In the genomic region with DNA sequence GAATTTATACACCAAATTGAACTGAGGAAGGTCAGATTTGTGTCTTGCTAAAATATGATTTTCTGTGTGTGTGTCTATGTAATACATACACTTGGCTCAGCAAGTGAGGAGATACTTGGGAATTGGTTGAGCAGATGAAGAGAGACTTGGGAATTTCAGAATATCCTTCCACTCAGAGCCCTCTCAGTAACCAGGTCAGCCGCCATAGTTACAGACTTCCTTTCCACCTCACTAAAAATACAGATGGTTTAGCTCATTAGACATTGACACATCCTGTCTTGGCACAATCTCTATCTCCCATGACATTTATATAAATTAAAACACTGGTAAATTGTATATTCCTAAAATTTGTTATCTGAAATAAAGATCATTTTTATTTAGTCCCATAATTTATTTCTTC, we compare ENCODE assay signal across 19 cellular contexts. TPM values are rescaled to one million over a fixed set of nuclear protein-coding genes. Genes with fewer than 3 reads are reported as not detected.
DNase-seq lines count a peak whose midpoint lies in the region; ATAC-seq and TF ChIP-seq lines count a peak whose summit lies in the region.
"Had no signal": no experiment of that assay in that cellular context is flagged by ENCODE, and none has a peak within 500 bp of the region (broad histone marks: within the 10 kb centered on the region; RNA-seq: fewer than 3 reads in every experiment).

No MANE protein-coding gene starts in this region.

- H3K27ac Mint-ChIP-seq in endothelial cell (ENCODE audit: unreplicated experiment) (peak overlapping the region; percentile 75), mesothelial cell of epicardium (peak overlapping the region; percentile 74)
- H3K27ac Mint-ChIP-seq: CD14-positive monocyte; CD8-positive, alpha-beta T cell had no signal

- H2AFZ ChIP-seq in SK-N-SH (ENCODE audit: low read depth) = no peak overlapping the region
- H2AFZ ChIP-seq: GM23248 had no signal

- no peak for TF ChIP-seq RAD21 in SK-N-SH (IDR thresholded peaks at IDR 0.05; ENCODE audit: low read length)

- H3K36me3 Mint-ChIP-seq in endothelial cell (ENCODE audit: low read depth, unreplicated experiment) = no peaks in the 10 kb centered on the region
- H3K36me3 Mint-ChIP-seq in mesothelial cell of epicardium = peaks cover 8% of the 10 kb centered on the region
- H3K36me3 Mint-ChIP-seq: CD14-positive monocyte; CD8-positive, alpha-beta T cell had no signal

- WGBS in SK-N-SH (ENCODE audit: low lambda C conversion rate) = 0% methylated on average over 1 of the region's 1 CpG

- H3K4me1 ChIP-seq in SK-N-SH (ENCODE audit: control insufficient read depth in 1 of 2, insufficient read depth in 2 of 2, low read depth in 1 of 2, low read length in 1 of 2) = peaks cover 0 to 17% of the 10 kb centered on the region in 2 experiments; a peak in 2 of 4 replicates

- no peak for DNase-seq in SK-N-SH
- DNase-seq in endothelial cell (ENCODE audit: low spot score) = no peak
- DNase-seq in mesothelial cell of epicardium (ENCODE audit: low spot score in 2 of 2, unreplicated experiment in 2 of 2) = no peak
- DNase-seq in GM03348 (ENCODE audit: low spot score) = no peak
- no peak for DNase-seq in SIG-M5 treated with dmso at 0.1 percent for 504 hours (lab: John Stamatoyannopoulos, UW; ENCODE audit: unreplicated experiment)
- DNase-seq: CD8-positive, alpha-beta T cell; COR-L47; GM23248; H7; IMR-90 had no signal

- no peak for TF ChIP-seq EP300 in SK-N-SH (IDR thresholded peaks at IDR 0.05; ENCODE audit: borderline replicate concordance in 1 of 2, low read depth in 1 of 2, low read length in 1 of 2)

- H3K9me3 Mint-ChIP-seq in endothelial cell (ENCODE audit: unreplicated experiment) = no peaks in the 10 kb centered on the region
- peaks cover 8% of the 10 kb centered on the region for H3K9me3 Mint-ChIP-seq in mesothelial cell of epicardium

- no peaks in the 10 kb centered on the region for H3K9me2 ChIP-seq in SK-N-SH

- no peaks in the 10 kb centered on the region for H3K36me3 ChIP-seq in SK-N-SH (replicated peaks in 1 of 2; ENCODE audit: control insufficient read depth in 1 of 2, insufficient read depth in 2 of 2, low read length in 1 of 2)

- CTCF ChIA-PET in SK-N-SH (lab: Yijun Ruan, JAX) = interaction anchor here (1.1 kb wide), 1 partner anchor 118 kb away, joined by 5 read pairs; no protein-coding TSS in a partner anchor

- no peaks in the 10 kb centered on the region for H3K27me3 ChIP-seq in SK-N-SH (ENCODE audit: insufficient read depth)

- H4K20me1 ChIP-seq in SK-N-SH (ENCODE audit: insufficient read depth) = no peaks in the 10 kb centered on the region

- H3K27ac ChIP-seq in SK-N-SH (ENCODE audit: low read depth in 2 of 2, low read length in 1 of 2) = peak overlapping the region; percentile 3 to 64; a peak in 1 of 4 replicates
- H3K27ac ChIP-seq: 22Rv1, GM23248 had no signal

- H3K9me3 ChIP-seq in SK-N-SH = no peaks in the 10 kb centered on the region

- no peaks in the 10 kb centered on the region for H3K79me2 ChIP-seq in SK-N-SH (ENCODE audit: insufficient read depth)

- H3K4me3 ChIP-seq in SK-N-SH (ENCODE audit: low read depth in 2 of 2, low read length in 1 of 2) = peak overlapping the region in 1 of 2 experiments; percentile 11; a peak in 1 of 4 replicates
- H3K4me3 ChIP-seq: GM12878, GM23248 had no signal

- no peak overlapping the region for H3K4me2 ChIP-seq in SK-N-SH

- ATAC-seq in SK-N-SH treated with all-trans-retinoic acid at 6 μM for 48 hours = no peak
- ATAC-seq in GM18520 (IDR thresholded peaks at IDR 0.05; ENCODE audit: unreplicated experiment) = no peak
- ATAC-seq in esophagus mucosa = no peak
- ATAC-seq: CD8-positive, alpha-beta T cell; GM12878 had no signal

- peaks cover 6% of the 10 kb centered on the region for H3F3A ChIP-seq in SK-N-SH (replicated peaks; ENCODE audit: insufficient read depth)

- H3K27me3 Mint-ChIP-seq in endothelial cell (ENCODE audit: unreplicated experiment) = no peaks in the 10 kb centered on the region
- no peaks in the 10 kb centered on the region for H3K27me3 Mint-ChIP-seq in mesothelial cell of epicardium (ENCODE audit: low read depth)

- POLR2A ChIA-PET in SK-N-SH (lab: Yijun Ruan, JAX) = no interaction called here

- H3K4me3 Mint-ChIP-seq in endothelial cell (ENCODE audit: unreplicated experiment) = no peak overlapping the region
- no peak overlapping the region for H3K4me3 Mint-ChIP-seq in mesothelial cell of epicardium
- H3K4me3 Mint-ChIP-seq: CD14-positive monocyte; CD8-positive, alpha-beta T cell had no signal

- H3K4me1 Mint-ChIP-seq in endothelial cell (ENCODE audit: unreplicated experiment) (peaks cover 14% of the 10 kb centered on the region), mesothelial cell of epicardium (peaks cover 46% of the 10 kb centered on the region)
- H3K4me1 Mint-ChIP-seq: CD14-positive monocyte had no signal

- H3K9ac ChIP-seq in SK-N-SH = no peak overlapping the region
- H3K9ac ChIP-seq: GM23248 had no signal

- TF ChIP-seq CTCF in SK-N-SH (IDR thresholded peaks at IDR 0.05) = no peak
- no peak for TF ChIP-seq CTCF in endothelial cell (IDR thresholded peaks at IDR 0.05; ENCODE audit: unreplicated experiment)
- TF ChIP-seq CTCF in mesothelial cell of epicardium (IDR thresholded peaks at IDR 0.05; ENCODE audit: unreplicated experiment) = no peak

TF ChIP-seq in SK-N-SH, 30 proteins besides CTCF, POLR2A, EP300 and RAD21:
- TF ChIP-seq TEAD4 (IDR thresholded peaks at IDR 0.05; ENCODE audit: borderline replicate concordance, insufficient read depth) (no peak), TAF1 (IDR thresholded peaks at IDR 0.05; ENCODE audit: borderline replicate concordance, low read depth, low read length) (no peak), GATA2 (CRISPR knock-in tag; IDR thresholded peaks at IDR 0.05) (no peak), ELF1 (IDR thresholded peaks at IDR 0.05) (no peak), MXI1 (IDR thresholded peaks at IDR 0.05; ENCODE audit: low read depth, low read length) (no peak), CHD2 (IDR thresholded peaks at IDR 0.05; ENCODE audit: low read length, partially characterized antibody) (no peak)

TF ChIP-seq in SK-N-SH treated with all-trans-retinoic acid at 6 μM for 48 hours, 23 proteins besides CTCF, POLR2A, EP300 and RAD21 (continues in another document):
- TF ChIP-seq, protein P1, sequence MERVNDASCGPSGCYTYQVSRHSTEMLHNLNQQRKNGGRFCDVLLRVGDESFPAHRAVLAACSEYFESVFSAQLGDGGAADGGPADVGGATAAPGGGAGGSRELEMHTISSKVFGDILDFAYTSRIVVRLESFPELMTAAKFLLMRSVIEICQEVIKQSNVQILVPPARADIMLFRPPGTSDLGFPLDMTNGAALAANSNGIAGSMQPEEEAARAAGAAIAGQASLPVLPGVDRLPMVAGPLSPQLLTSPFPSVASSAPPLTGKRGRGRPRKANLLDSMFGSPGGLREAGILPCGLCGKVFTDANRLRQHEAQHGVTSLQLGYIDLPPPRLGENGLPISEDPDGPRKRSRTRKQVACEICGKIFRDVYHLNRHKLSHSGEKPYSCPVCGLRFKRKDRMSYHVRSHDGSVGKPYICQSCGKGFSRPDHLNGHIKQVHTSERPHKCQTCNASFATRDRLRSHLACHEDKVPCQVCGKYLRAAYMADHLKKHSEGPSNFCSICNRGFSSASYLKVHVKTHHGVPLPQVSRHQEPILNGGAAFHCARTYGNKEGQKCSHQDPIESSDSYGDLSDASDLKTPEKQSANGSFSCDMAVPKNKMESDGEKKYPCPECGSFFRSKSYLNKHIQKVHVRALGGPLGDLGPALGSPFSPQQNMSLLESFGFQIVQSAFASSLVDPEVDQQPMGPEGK (CRISPR knock-in tag; IDR thresholded peaks at IDR 0.05; ENCODE audit: borderline replicate concordance) = no peak
- TF ChIP-seq ZNF8 (CRISPR knock-in tag; IDR thresholded peaks at IDR 0.05) (no peak), PPARA (CRISPR knock-in tag; IDR thresholded peaks at IDR 0.05; ENCODE audit: borderline replicate concordance) (no peak)
- TF ChIP-seq, protein P2, sequence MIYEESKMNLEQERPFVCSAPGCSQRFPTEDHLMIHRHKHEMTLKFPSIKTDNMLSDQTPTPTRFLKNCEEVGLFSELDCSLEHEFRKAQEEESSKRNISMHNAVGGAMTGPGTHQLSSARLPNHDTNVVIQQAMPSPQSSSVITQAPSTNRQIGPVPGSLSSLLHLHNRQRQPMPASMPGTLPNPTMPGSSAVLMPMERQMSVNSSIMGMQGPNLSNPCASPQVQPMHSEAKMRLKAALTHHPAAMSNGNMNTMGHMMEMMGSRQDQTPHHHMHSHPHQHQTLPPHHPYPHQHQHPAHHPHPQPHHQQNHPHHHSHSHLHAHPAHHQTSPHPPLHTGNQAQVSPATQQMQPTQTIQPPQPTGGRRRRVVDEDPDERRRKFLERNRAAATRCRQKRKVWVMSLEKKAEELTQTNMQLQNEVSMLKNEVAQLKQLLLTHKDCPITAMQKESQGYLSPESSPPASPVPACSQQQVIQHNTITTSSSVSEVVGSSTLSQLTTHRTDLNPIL (CRISPR knock-in tag; IDR thresholded peaks at IDR 0.05; ENCODE audit: low read depth) = no peak
- TF ChIP-seq, protein P3, sequence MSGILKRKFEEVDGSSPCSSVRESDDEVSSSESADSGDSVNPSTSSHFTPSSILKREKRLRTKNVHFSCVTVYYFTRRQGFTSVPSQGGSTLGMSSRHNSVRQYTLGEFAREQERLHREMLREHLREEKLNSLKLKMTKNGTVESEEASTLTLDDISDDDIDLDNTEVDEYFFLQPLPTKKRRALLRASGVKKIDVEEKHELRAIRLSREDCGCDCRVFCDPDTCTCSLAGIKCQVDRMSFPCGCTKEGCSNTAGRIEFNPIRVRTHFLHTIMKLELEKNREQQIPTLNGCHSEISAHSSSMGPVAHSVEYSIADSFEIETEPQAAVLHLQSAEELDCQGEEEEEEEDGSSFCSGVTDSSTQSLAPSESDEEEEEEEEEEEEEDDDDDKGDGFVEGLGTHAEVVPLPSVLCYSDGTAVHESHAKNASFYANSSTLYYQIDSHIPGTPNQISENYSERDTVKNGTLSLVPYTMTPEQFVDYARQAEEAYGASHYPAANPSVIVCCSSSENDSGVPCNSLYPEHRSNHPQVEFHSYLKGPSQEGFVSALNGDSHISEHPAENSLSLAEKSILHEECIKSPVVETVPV (CRISPR knock-in tag; IDR thresholded peaks at IDR 0.05) = no peak

RNA-seq across cellular contexts. Expression of a gene that starts 15.9 kb away (rescaled TPM):
- 0.02 and 0.08 TPM in 2 replicates for polyA plus RNA-seq in SK-N-SH (2012; rRNA removed)
- polyA plus RNA-seq in SK-N-SH (2012; cell fraction: cytosol; rRNA removed) = 0.10 and 0.15 TPM in 2 replicates
- polyA plus RNA-seq in SK-N-SH (2012; cell fraction: nucleus; rRNA removed) = 0.15 and 0.61 TPM in 2 replicates
- total RNA-seq in endothelial cell (ENCODE audit: unreplicated experiment) (not detected), mesothelial cell of epicardium (2.6 to 4.1 TPM (median 2.7 TPM) in 3 replicates), esophagus mucosa (5.8 TPM)
- total RNA-seq: A673; CD8-positive, alpha-beta T cell; Daoy; GM12878; GM23248; H7; IMR-90 had no signal
- polyA plus RNA-seq: BJ, CD14-positive monocyte, GM12878, GM23248, IMR-90 had no signal
